14 cellular contexts compared by ENCODE assay signal in genomic region chr19:28744014-28744413, GRCh38.
"Had no signal": no experiment of that assay in that cellular context is flagged by ENCODE, and none has a peak within 500 bp of the region (broad histone marks: within the 10 kb centered on the region; RNA-seq: fewer than 3 reads in every experiment).

No MANE protein-coding gene starts in this region.

- H3K4me3 ChIP-seq: esophagus squamous epithelium, lung had no signal

- ATAC-seq: left colon; left ventricle myocardium superior; naive thymus-derived CD4-positive, alpha-beta T cell; right cardiac atrium had no signal

- H3K36me3 ChIP-seq: esophagus squamous epithelium had no signal

- FAIRE-seq: colon, small intestine had no signal

- DNase-seq: esophagus squamous epithelium; foreskin fibroblast; immature natural killer cell; left colon; left ventricle myocardium superior; mesenchymal stem cell; naive thymus-derived CD4-positive, alpha-beta T cell; right cardiac atrium; small intestine; stimulated activated CD4-positive, alpha-beta T cell treated with anti-CD3 and anti-CD28 coated beads, Interleukin-12 subunit alpha, Interleukin-12 subunit beta, amount 100 ng/mL, for 4 hours; stimulated activated naive CD4-positive, alpha-beta T cell treated with Interleukin-2 at 50 U/mL for 16 hours; trophoblast cell had no signal

- H3K27me3 ChIP-seq: esophagus squamous epithelium had no signal
